Comparison of ENCODE assay signal across 10 cellular contexts in the genomic region with DNA sequence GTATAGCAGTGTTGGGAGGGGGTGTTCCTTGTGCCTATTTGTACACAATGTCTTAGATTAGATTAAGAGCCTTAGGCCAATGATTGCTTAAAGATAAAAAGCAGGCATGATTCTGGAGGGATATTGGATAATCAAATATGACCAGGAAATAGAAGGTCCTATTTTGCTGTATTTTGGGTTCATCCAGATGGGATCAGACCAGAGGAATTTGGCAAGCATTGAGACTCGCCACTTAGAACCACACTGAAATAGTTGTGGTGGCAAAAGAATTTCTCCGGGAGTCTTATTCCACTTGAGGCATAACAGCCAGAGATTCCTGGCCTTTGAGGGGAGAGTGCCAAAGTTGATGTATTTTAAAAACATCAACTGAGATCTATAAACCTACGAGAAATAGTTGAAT.
DNase-seq lines count a peak whose midpoint lies in the region; ATAC-seq and TF ChIP-seq lines count a peak whose summit lies in the region.
"Had no signal": no experiment of that assay in that cellular context is flagged by ENCODE, and none has a peak within 500 bp of the region (broad histone marks: within the 10 kb centered on the region; RNA-seq: fewer than 3 reads in every experiment).

No MANE protein-coding gene starts in this region.

- H3K27ac ChIP-seq in OCI-LY7 (ENCODE audit: low read depth, low read length, poor library complexity, severe bottlenecking): no peak overlapping the region

- H3K27ac Mint-ChIP-seq in nephron progenitor cell: peak overlapping the region; percentile 31
- no peak overlapping the region for H3K27ac Mint-ChIP-seq in activated CD4-positive, alpha-beta memory T cell treated with anti-CD3 and anti-CD28 coated beads, Interleukin-2, amount 10 ng/mL, durations not matched to agents 7 days and 5 days

- no peak overlapping the region for H3K4me2 ChIP-seq in OCI-LY7 (ENCODE audit: low read length)

- H3K4me1 Mint-ChIP-seq in nephron progenitor cell: peaks cover 34% of the 10 kb centered on the region
- peaks cover 2% of the 10 kb centered on the region for H3K4me1 Mint-ChIP-seq in activated CD4-positive, alpha-beta memory T cell treated with anti-CD3 and anti-CD28 coated beads, Interleukin-2, amount 10 ng/mL, durations not matched to agents 7 days and 5 days

- no peaks in the 10 kb centered on the region for H3K79me2 ChIP-seq in OCI-LY7 (ENCODE audit: insufficient read depth, low read depth, low read length)

- H3K27me3 ChIP-seq in MG63: no peaks in the 10 kb centered on the region

- no peak overlapping the region for H2AFZ ChIP-seq in OCI-LY7 (ENCODE audit: low read length)

- TF ChIP-seq CTCF in nephron progenitor cell (IDR thresholded peaks at IDR 0.05): no peak
- TF ChIP-seq CTCF in OCI-LY7 (conservative IDR thresholded peaks at IDR 0.05; ENCODE audit: low read length): no peak

- POLR2A ChIA-PET in activated CD4-positive, alpha-beta memory T cell treated with anti-CD3 and anti-CD28 coated beads, Interleukin-2, amount 10 ng/mL, durations not matched to agents 7 days and 5 days (lab: Charles Lee): no interaction called here
- POLR2A ChIA-PET in OCI-LY7 (lab: Charles Lee): no interaction called here

- H3K9me3 Mint-ChIP-seq in nephron progenitor cell: peaks cover 45% of the 10 kb centered on the region
- H3K9me3 Mint-ChIP-seq in activated CD4-positive, alpha-beta memory T cell treated with anti-CD3 and anti-CD28 coated beads, Interleukin-2, amount 10 ng/mL, durations not matched to agents 7 days and 5 days: peaks cover 16% of the 10 kb centered on the region

- H3K9me3 ChIP-seq in MG63 (peaks cover 24% of the 10 kb centered on the region), OCI-LY7 (ENCODE audit: low read length) (no peaks in the 10 kb centered on the region)

- intact Hi-C loops in OCI-LY7 (cut with micrococcal nuclease; ENCODE audit: unreplicated experiment): no loop called here

- H3K4me3 Mint-ChIP-seq in nephron progenitor cell: no peak overlapping the region
- H3K4me3 Mint-ChIP-seq in activated CD4-positive, alpha-beta memory T cell treated with anti-CD3 and anti-CD28 coated beads, Interleukin-2, amount 10 ng/mL, durations not matched to agents 7 days and 5 days: no peak overlapping the region

- H3K9me2 ChIP-seq in OCI-LY7 (ENCODE audit: insufficient read depth, low read length): no peaks in the 10 kb centered on the region

- BruUV-seq in OCI-LY7 (replicated peaks; lab: Mats Ljungman, UMichigan): no TSS peak

- no peaks in the 10 kb centered on the region for H3K27me3 Mint-ChIP-seq in nephron progenitor cell (ENCODE audit: low read depth, poor library complexity)
- H3K27me3 Mint-ChIP-seq in activated CD4-positive, alpha-beta memory T cell treated with anti-CD3 and anti-CD28 coated beads, Interleukin-2, amount 10 ng/mL, durations not matched to agents 7 days and 5 days: no peaks in the 10 kb centered on the region

- H3K4me3 ChIP-seq in MG63 (no peak overlapping the region), OCI-LY7 (ENCODE audit: low read depth, low read length, poor library complexity, severe bottlenecking) (no peak overlapping the region)

- H3K36me3 ChIP-seq in MG63 (peaks cover 15% of the 10 kb centered on the region), OCI-LY7 (ENCODE audit: insufficient read depth, low read length) (no peaks in the 10 kb centered on the region)

- peaks cover 41% of the 10 kb centered on the region for H3K36me3 Mint-ChIP-seq in nephron progenitor cell (ENCODE audit: low read depth)
- H3K36me3 Mint-ChIP-seq in activated CD4-positive, alpha-beta memory T cell treated with anti-CD3 and anti-CD28 coated beads, Interleukin-2, amount 10 ng/mL, durations not matched to agents 7 days and 5 days (ENCODE audit: low read depth): peaks cover 8% of the 10 kb centered on the region

- H4K20me1 ChIP-seq in OCI-LY7 (ENCODE audit: insufficient read depth, low read length): no peaks in the 10 kb centered on the region

- DNase-seq in AG08396 (ENCODE audit: low spot score): peak; percentile 80
- DNase-seq in MG63: peak; percentile 75
- peak; percentile 99 for DNase-seq in dedifferentiated amniotic fluid mesenchymal stem cell (ENCODE audit: extremely low spot score)
- no peak for DNase-seq in nephron progenitor cell
- DNase-seq in activated CD4-positive, alpha-beta memory T cell treated with anti-CD3 and anti-CD28 coated beads, Interleukin-2, amount 10 ng/mL, durations not matched to agents 7 days and 5 days: no peak
- DNase-seq in OCI-LY7 (ENCODE audit: low spot score): no peak
- DNase-seq: dermis blood vessel endothelial cell, NCI-H526 had no signal

- CTCF ChIA-PET in activated CD4-positive, alpha-beta memory T cell treated with anti-CD3 and anti-CD28 coated beads, Interleukin-2, amount 10 ng/mL, durations not matched to agents 7 days and 5 days (lab: Charles Lee): no interaction called here
- CTCF ChIA-PET in OCI-LY7 (lab: Charles Lee; ENCODE audit: unreplicated experiment): no interaction called here

- no peaks in the 10 kb centered on the region for H3K4me1 ChIP-seq in OCI-LY7 (ENCODE audit: insufficient read depth, low read length, poor library complexity, severe bottlenecking)

- ATAC-seq in GM18517 (IDR thresholded peaks at IDR 0.05; ENCODE audit: unreplicated experiment) (no peak), GM21423 (IDR thresholded peaks at IDR 0.05; ENCODE audit: unreplicated experiment) (no peak)

Comparison
In these comparisons a context has a peak if more than half of its experiments do, and no peak if none do; other contexts are left out.
1. DNase-seq: peak in AG08396 (single experiment), MG63 (single experiment) and dedifferentiated amniotic fluid mesenchymal stem cell (single experiment); none in nephron progenitor cell (single experiment), activated CD4-positive, alpha-beta memory T cell treated with anti-CD3 and anti-CD28 coated beads, Interleukin-2, amount 10 ng/mL, durations not matched to agents 7 days and 5 days (single experiment) and OCI-LY7 (single experiment).